In genomic region chr20:36097751-36098151, GRCh38 we compare ENCODE assay signal across 1 cellular context.
TF ChIP-seq lines count a peak whose summit lies in the region.

No MANE protein-coding gene starts in this region.

TF ChIP-seq in GM23338, 12 proteins besides CTCF, POLR2A, EP300 and RAD21 (continued from another document):
- TF ChIP-seq REST (IDR thresholded peaks at IDR 0.05; ENCODE audit: unreplicated experiment): peak; percentile 20
- no peak for TF ChIP-seq ZNF114 (CRISPR knock-in tag; IDR thresholded peaks at IDR 0.05)
- TF ChIP-seq POLR2AphosphoS5 (IDR thresholded peaks at IDR 0.05; ENCODE audit: low read depth): peak; percentile 38; the same call in 1 of the 2 replicates
- TF ChIP-seq ZNF462 (CRISPR knock-in tag; IDR thresholded peaks at IDR 0.05): peak; percentile 90
- no peak for TF ChIP-seq STAT1 (IDR thresholded peaks at IDR 0.05; ENCODE audit: unreplicated experiment)
